Comparison of ENCODE assay signal across 1 cellular context in genomic region chr3:38003371-38003816, GRCh38.
A peak's percentile ranks its signal among the peaks of the same experiment; 100 is the strongest.
TF ChIP-seq lines count a peak whose summit lies in the region.

No MANE protein-coding gene starts in this region.

TF ChIP-seq in HepG2, 621 proteins besides CTCF, POLR2A, EP300 and RAD21 (continued from another document and continues in another):
- TF ChIP-seq PAXIP1 (CRISPR knock-in tag; conservative IDR thresholded peaks at IDR 0.05) (no peak), RNF2 (conservative IDR thresholded peaks at IDR 0.05; ENCODE audit: low read depth) (no peak), TMF1 (CRISPR knock-in tag; IDR thresholded peaks at IDR 0.05; ENCODE audit: low read depth) (no peak), KAT7 (CRISPR knock-in tag; IDR thresholded peaks at IDR 0.05; ENCODE audit: borderline replicate concordance) (no peak), NFE2L2 (IDR thresholded peaks at IDR 0.05; ENCODE audit: low read length) (no peak), RCOR2 (CRISPR knock-in tag; IDR thresholded peaks at IDR 0.05) (0 out of 2 replicates have a peak, but pooled peaks have one; percentile 45), BCL3 (CRISPR knock-in tag; IDR thresholded peaks at IDR 0.05) (no peak), ELK4 (CRISPR knock-in tag; IDR thresholded peaks at IDR 0.05; ENCODE audit: borderline replicate concordance) (no peak), PAF1 (CRISPR knock-in tag; IDR thresholded peaks at IDR 0.05) (no peak), MXI1 (IDR thresholded peaks at IDR 0.05; ENCODE audit: borderline replicate concordance, low read depth, low read length) (peak; percentile 26; the same call in 1 of the 3 replicates), ZNF329 (CRISPR knock-in tag; IDR thresholded peaks at IDR 0.05; ENCODE audit: low read depth) (no peak), ZSCAN21 (CRISPR knock-in tag; IDR thresholded peaks at IDR 0.05; ENCODE audit: borderline replicate concordance) (peak; percentile 81; the same call in 1 of the 2 replicates), ARID5B (CRISPR knock-in tag; IDR thresholded peaks at IDR 0.05) (0 out of 2 replicates have a peak, but pooled peaks have one; percentile 13), ZBTB10 (CRISPR knock-in tag; IDR thresholded peaks at IDR 0.05; ENCODE audit: borderline replicate concordance) (no peak), ZNF460 (CRISPR knock-in tag; IDR thresholded peaks at IDR 0.05; ENCODE audit: borderline replicate concordance) (no peak), ZBED4 (CRISPR knock-in tag; IDR thresholded peaks at IDR 0.05; ENCODE audit: borderline replicate concordance) (no peak), ZBTB1 (CRISPR knock-in tag; IDR thresholded peaks at IDR 0.05; ENCODE audit: borderline replicate concordance) (no peak), CHD4 (IDR thresholded peaks at IDR 0.05; ENCODE audit: borderline replicate concordance, low read length) (no peak), ZNF512 (CRISPR knock-in tag; IDR thresholded peaks at IDR 0.05) (no peak), TBX3 (IDR thresholded peaks at IDR 0.05; ENCODE audit: borderline replicate concordance) (no peak), TOPORS (CRISPR knock-in tag; IDR thresholded peaks at IDR 0.05) (no peak), ZNF251 (CRISPR knock-in tag; IDR thresholded peaks at IDR 0.05) (no peak), POGK (CRISPR knock-in tag; conservative IDR thresholded peaks at IDR 0.05) (no peak), THAP11 (CRISPR knock-in tag; IDR thresholded peaks at IDR 0.05) (no peak), CREM (IDR thresholded peaks at IDR 0.05) (no peak), CREM (CRISPR knock-in tag; IDR thresholded peaks at IDR 0.05) (no peak), ZNF18 (CRISPR knock-in tag; IDR thresholded peaks at IDR 0.05; ENCODE audit: insufficient replicate concordance) (no peak), ZNF672 (CRISPR knock-in tag; IDR thresholded peaks at IDR 0.05) (no peak), ARNTL (CRISPR knock-in tag; IDR thresholded peaks at IDR 0.05) (no peak), KLF6 (CRISPR knock-in tag; IDR thresholded peaks at IDR 0.05) (no peak), DR1 (CRISPR knock-in tag; IDR thresholded peaks at IDR 0.05) (no peak), DNMT3B (CRISPR knock-in tag; conservative IDR thresholded peaks at IDR 0.05) (no peak), AGO1 (IDR thresholded peaks at IDR 0.05; ENCODE audit: low read depth, low read length, poor library complexity, severe bottlenecking) (no peak), CREB3 (CRISPR knock-in tag; IDR thresholded peaks at IDR 0.05) (no peak), EED (CRISPR knock-in tag; IDR thresholded peaks at IDR 0.05) (no peak)
